12 cellular contexts compared by ENCODE assay signal in genomic region chr2:240245706-240246105, GRCh38.
DNase-seq lines count a peak whose midpoint lies in the region; ATAC-seq and TF ChIP-seq lines count a peak whose summit lies in the region.
"Had no signal": no experiment of that assay in that cellular context is flagged by ENCODE, and none has a peak within 500 bp of the region (broad histone marks: within the 10 kb centered on the region; RNA-seq: fewer than 3 reads in every experiment).

No MANE protein-coding gene starts in this region.

- no peaks in the 10 kb centered on the region for H3K4me1 Mint-ChIP-seq in activated CD8-positive, alpha-beta memory T cell treated with anti-CD3 and anti-CD28 coated beads, Interleukin-2, amount 10 ng/mL, durations not matched to agents 7 days and 5 days
- H3K4me1 Mint-ChIP-seq: activated naive CD4-positive, alpha-beta T cell treated with anti-CD3 and anti-CD28 coated beads, Interleukin-2, amount 10 ng/mL, durations not matched to agents 7 days and 5 days; stimulated activated memory B cell treated with anti-CD40 and anti-IgM and Interleukin-4, amounts not matched to agents 10 μg/mL and 1 μg/mL and 100 μg/mL, for 72 hours had no signal

- TF ChIP-seq CTCF in fibroblast of lung (conservative IDR thresholded peaks at IDR 0.05 in 1 of 2, IDR thresholded peaks at IDR 0.05 in 1 of 2; ENCODE audit: low read depth in 1 of 2, low read length in 2 of 2) (no peak), mucosa of descending colon (IDR thresholded peaks at IDR 0.05) (no peak), tibial artery (IDR thresholded peaks at IDR 0.05) (no peak)

- H2AFZ ChIP-seq in fibroblast of lung (ENCODE audit: low read length): no peak overlapping the region

- intact Hi-C loops in mucosa of descending colon (cut with DNase I, micrococcal nuclease): no loop called here
- intact Hi-C loops in tibial artery (cut with DNase I; ENCODE audit: low total_unique reads): loop anchor here (10.0 kb wide), 1 partner anchor 1961 kb away; the partner anchor contains the start of gene PER2

- H4K20me1 ChIP-seq in fibroblast of lung (ENCODE audit: control insufficient read depth, extremely low read depth, insufficient read depth, low read length): no peaks in the 10 kb centered on the region

- H3K36me3 ChIP-seq in fibroblast of lung (ENCODE audit: control insufficient read depth, insufficient read depth, low read length) (no peaks in the 10 kb centered on the region), mucosa of descending colon (ENCODE audit: low read depth) (no peaks in the 10 kb centered on the region), tibial artery (no peaks in the 10 kb centered on the region)

- H3K9me3 ChIP-seq in fibroblast of lung (ENCODE audit: control insufficient read depth, insufficient read depth, low read depth, low read length) (no peaks in the 10 kb centered on the region), mucosa of descending colon (no peaks in the 10 kb centered on the region), tibial artery (no peaks in the 10 kb centered on the region)
- H3K9me3 ChIP-seq: Caco-2, SK-N-SH had no signal

- H3K4me1 ChIP-seq in fibroblast of lung (ENCODE audit: control insufficient read depth, extremely low read depth, insufficient read depth, low read length) (peaks cover 9% of the 10 kb centered on the region), mucosa of descending colon (ENCODE audit: low read depth) (peaks cover 3% of the 10 kb centered on the region), tibial artery (peaks cover 0 to 43% (median 26%) of the 10 kb centered on the region in 4 donors)

- CTCF ChIA-PET in activated CD8-positive, alpha-beta memory T cell treated with anti-CD3 and anti-CD28 coated beads, Interleukin-2, amount 10 ng/mL, durations not matched to agents 7 days and 5 days (lab: Charles Lee): no interaction called here

- H3K36me3 Mint-ChIP-seq in activated CD8-positive, alpha-beta memory T cell treated with anti-CD3 and anti-CD28 coated beads, Interleukin-2, amount 10 ng/mL, durations not matched to agents 7 days and 5 days: no peaks in the 10 kb centered on the region
- H3K36me3 Mint-ChIP-seq: activated naive CD4-positive, alpha-beta T cell treated with anti-CD3 and anti-CD28 coated beads, Interleukin-2, amount 10 ng/mL, durations not matched to agents 7 days and 5 days; stimulated activated memory B cell treated with anti-CD40 and anti-IgM and Interleukin-4, amounts not matched to agents 10 μg/mL and 1 μg/mL and 100 μg/mL, for 72 hours had no signal

- no peak overlapping the region for H3K27ac ChIP-seq in fibroblast of lung (ENCODE audit: insufficient read depth, low read length)
- H3K27ac ChIP-seq in tibial artery: peak overlapping the region; percentile 64 to 97

- H3K27ac Mint-ChIP-seq in activated CD8-positive, alpha-beta memory T cell treated with anti-CD3 and anti-CD28 coated beads, Interleukin-2, amount 10 ng/mL, durations not matched to agents 7 days and 5 days: no peak overlapping the region
- H3K27ac Mint-ChIP-seq: activated naive CD4-positive, alpha-beta T cell treated with anti-CD3 and anti-CD28 coated beads, Interleukin-2, amount 10 ng/mL, durations not matched to agents 7 days and 5 days; stimulated activated memory B cell treated with anti-CD40 and anti-IgM and Interleukin-4, amounts not matched to agents 10 μg/mL and 1 μg/mL and 100 μg/mL, for 72 hours had no signal

- H3K4me2 ChIP-seq in fibroblast of lung (ENCODE audit: extremely low read depth, insufficient read depth, low read length): no peak overlapping the region
- H3K4me2 ChIP-seq: SK-N-SH had no signal

- H3K4me3 ChIP-seq in fibroblast of lung (replicated peaks in 1 of 4; ENCODE audit: control extremely low read depth in 1 of 4, insufficient read depth in 1 of 4, low read depth in 3 of 4, low read length in 4 of 4) (no peak overlapping the region), mucosa of descending colon (no peak overlapping the region), tibial artery (no peak overlapping the region)

- no peak overlapping the region for H3K9ac ChIP-seq in fibroblast of lung (ENCODE audit: insufficient read depth, low read length)
- H3K9ac ChIP-seq: SK-N-SH had no signal

- ATAC-seq in activated CD8-positive, alpha-beta memory T cell treated with anti-CD3 and anti-CD28 coated beads, Interleukin-2, amount 10 ng/mL, durations not matched to agents 7 days and 5 days: no peak
- ATAC-seq in mucosa of descending colon (no peak), GM19023 (IDR thresholded peaks at IDR 0.05; ENCODE audit: unreplicated experiment) (no peak), GM19035 (IDR thresholded peaks at IDR 0.05; ENCODE audit: unreplicated experiment) (no peak), HG03139 (IDR thresholded peaks at IDR 0.05; ENCODE audit: unreplicated experiment) (no peak)
- ATAC-seq: stimulated activated memory B cell treated with anti-CD40 and anti-IgM and Interleukin-4, amounts not matched to agents 10 μg/mL and 1 μg/mL and 100 μg/mL, for 72 hours had no signal

- peaks cover 6% of the 10 kb centered on the region for H3K27me3 Mint-ChIP-seq in activated CD8-positive, alpha-beta memory T cell treated with anti-CD3 and anti-CD28 coated beads, Interleukin-2, amount 10 ng/mL, durations not matched to agents 7 days and 5 days

- peak; percentile 22 for DNase-seq in activated CD8-positive, alpha-beta memory T cell treated with anti-CD3 and anti-CD28 coated beads, Interleukin-2, amount 10 ng/mL, durations not matched to agents 7 days and 5 days
- no peak for DNase-seq in activated CD8-positive, alpha-beta memory T cell treated with anti-CD3 and anti-CD28 coated beads for 24 hours
- DNase-seq in fibroblast of lung (ENCODE audit: low read depth in 2 of 2) (peak; percentile 8 to 72), mucosa of descending colon (peak in 2 of 3 donors; percentile 23 to 47), tibial artery (peak; percentile 57 to 91)
- DNase-seq: activated naive CD4-positive, alpha-beta T cell treated with anti-CD3 and anti-CD28 coated beads, Interleukin-2, amount 10 ng/mL, durations not matched to agents 7 days and 5 days; Caco-2; SK-N-SH had no signal

- H3K27me3 ChIP-seq in fibroblast of lung (ENCODE audit: control insufficient read depth, insufficient read depth, low read length) (no peaks in the 10 kb centered on the region), tibial artery (no peaks in the 10 kb centered on the region)

- H3K79me2 ChIP-seq in fibroblast of lung (ENCODE audit: control insufficient read depth, insufficient read depth, low read length): no peaks in the 10 kb centered on the region

- no peak overlapping the region for H3K4me3 Mint-ChIP-seq in activated CD8-positive, alpha-beta memory T cell treated with anti-CD3 and anti-CD28 coated beads, Interleukin-2, amount 10 ng/mL, durations not matched to agents 7 days and 5 days
- H3K4me3 Mint-ChIP-seq: activated naive CD4-positive, alpha-beta T cell treated with anti-CD3 and anti-CD28 coated beads, Interleukin-2, amount 10 ng/mL, durations not matched to agents 7 days and 5 days; stimulated activated memory B cell treated with anti-CD40 and anti-IgM and Interleukin-4, amounts not matched to agents 10 μg/mL and 1 μg/mL and 100 μg/mL, for 72 hours had no signal

- no peaks in the 10 kb centered on the region for H3K9me3 Mint-ChIP-seq in activated CD8-positive, alpha-beta memory T cell treated with anti-CD3 and anti-CD28 coated beads, Interleukin-2, amount 10 ng/mL, durations not matched to agents 7 days and 5 days (ENCODE audit: low read depth)
- H3K9me3 Mint-ChIP-seq: activated naive CD4-positive, alpha-beta T cell treated with anti-CD3 and anti-CD28 coated beads, Interleukin-2, amount 10 ng/mL, durations not matched to agents 7 days and 5 days; stimulated activated memory B cell treated with anti-CD40 and anti-IgM and Interleukin-4, amounts not matched to agents 10 μg/mL and 1 μg/mL and 100 μg/mL, for 72 hours had no signal
